Comparison of ENCODE assay signal across 22 cellular contexts in genomic region chr20:59737073-59737691, GRCh38.
DNase-seq lines count a peak whose midpoint lies in the region; ATAC-seq and TF ChIP-seq lines count a peak whose summit lies in the region.
"Had no signal": no experiment of that assay in that cellular context is flagged by ENCODE, and none has a peak within 500 bp of the region (broad histone marks: within the 10 kb centered on the region; RNA-seq: fewer than 3 reads in every experiment).

No MANE protein-coding gene starts in this region.

- TF ChIP-seq POLR2A in stomach (IDR thresholded peaks at IDR 0.05): no peak

- no peak overlapping the region for H3K4me2 ChIP-seq in PC-9

- no peak for DNase-seq in activated CD4-positive, alpha-beta T cell treated with anti-CD3 and anti-CD28 coated beads, Interleukin-2, amount 10 ng/mL, durations not matched to agents 7 days and 5 days
- DNase-seq in activated CD4-positive, alpha-beta T cell treated with anti-CD3 and anti-CD28 coated beads for 48 hours: no peak
- no peak for DNase-seq in caudate nucleus (lab: John Stamatoyannopoulos, UW)
- peak; percentile 15 for DNase-seq in natural killer cell treated with Interleukin-12 subunit alpha and Interleukin-12 subunit beta and Interleukin-15 and Interleukin-18, amount 100 ng/mL, for 72 hours (ENCODE audit: low spot score)
- peak; percentile 21 to 32 for DNase-seq in aorta
- DNase-seq in activated CD8-positive, alpha-beta memory T cell treated with anti-CD3 and anti-CD28 coated beads, Interleukin-2, amount 50 U/mL, for 4 hours: no peak
- no peak for DNase-seq in stomach
- DNase-seq in PC-9: no peak
- DNase-seq: DMS53; GDM1; Karpas-422; MV-4-11; NCI-H1694; NCI-H2081; NCI-H2171; NCI-H345; NCI-H524; NCI-H774; NK-92 treated with Interleukin-12 subunit alpha and Interleukin-12 subunit beta, amount 100 ng/mL, for 24 hours had no signal

- no TSS peak for BruUV-seq in PC-9 (replicated peaks; lab: Mats Ljungman, UMichigan)

- H3K9me3 Mint-ChIP-seq in activated CD4-positive, alpha-beta T cell treated with anti-CD3 and anti-CD28 coated beads, Interleukin-2, amount 10 ng/mL, durations not matched to agents 7 days and 5 days: no peaks in the 10 kb centered on the region
- H3K9me3 Mint-ChIP-seq in natural killer cell treated with Interleukin-12 subunit alpha and Interleukin-12 subunit beta and Interleukin-15 and Interleukin-18, amount 100 ng/mL, for 72 hours: no peaks in the 10 kb centered on the region

- ATAC-seq in natural killer cell treated with Interleukin-12 subunit alpha and Interleukin-12 subunit beta and Interleukin-15 and Interleukin-18, amount 100 ng/mL, for 72 hours: no peak
- ATAC-seq in aorta (ENCODE audit: low FRiP score): peak; percentile 56
- ATAC-seq: Panc1 had no signal

- H2AFZ ChIP-seq in PC-9: no peak overlapping the region

- intact Hi-C loops in aorta (cut with DNase I) (no loop called here), stomach (cut with DNase I; ENCODE audit: low total_unique reads) (no loop called here), PC-9 (cut with micrococcal nuclease; ENCODE audit: unreplicated experiment) (no loop called here)

- peaks cover 2% of the 10 kb centered on the region for H3K27me3 Mint-ChIP-seq in activated CD4-positive, alpha-beta T cell treated with anti-CD3 and anti-CD28 coated beads, Interleukin-2, amount 10 ng/mL, durations not matched to agents 7 days and 5 days
- no peaks in the 10 kb centered on the region for H3K27me3 Mint-ChIP-seq in natural killer cell treated with Interleukin-12 subunit alpha and Interleukin-12 subunit beta and Interleukin-15 and Interleukin-18, amount 100 ng/mL, for 72 hours

- peak overlapping the region; percentile 15 for H3K27ac Mint-ChIP-seq in activated CD4-positive, alpha-beta T cell treated with anti-CD3 and anti-CD28 coated beads, Interleukin-2, amount 10 ng/mL, durations not matched to agents 7 days and 5 days
- no peak overlapping the region for H3K27ac Mint-ChIP-seq in natural killer cell treated with Interleukin-12 subunit alpha and Interleukin-12 subunit beta and Interleukin-15 and Interleukin-18, amount 100 ng/mL, for 72 hours

- H3K4me3 ChIP-seq in aorta (ENCODE audit: low read length in 2 of 2) (no peak overlapping the region), stomach (no peak overlapping the region), PC-9 (no peak overlapping the region)

- H3F3A ChIP-seq in PC-9 (ENCODE audit: insufficient read depth, low read depth): no peaks in the 10 kb centered on the region

- no peaks in the 10 kb centered on the region for H4K20me1 ChIP-seq in PC-9 (ENCODE audit: insufficient read depth)

- H3K9me3 ChIP-seq in aorta (ENCODE audit: control insufficient read depth, low read length) (no peaks in the 10 kb centered on the region), stomach (no peaks in the 10 kb centered on the region), PC-9 (ENCODE audit: insufficient read depth, low read depth) (no peaks in the 10 kb centered on the region)

- no peak for TF ChIP-seq EP300 in stomach (IDR thresholded peaks at IDR 0.05)

- H3K27ac ChIP-seq in caudate nucleus (ENCODE audit: low read depth, low read length) (peak overlapping the region; percentile 37), aorta (ENCODE audit: low read depth in 1 of 2, low read length in 2 of 2) (no peak overlapping the region), stomach (no peak overlapping the region), PC-9 (no peak overlapping the region)
- H3K27ac ChIP-seq: 22Rv1, C4-2B had no signal

- no peaks in the 10 kb centered on the region for H3K36me3 ChIP-seq in aorta (ENCODE audit: control insufficient read depth in 1 of 2, insufficient read depth in 2 of 2, low read length in 1 of 2)
- H3K36me3 ChIP-seq in stomach: no peaks in the 10 kb centered on the region
- H3K36me3 ChIP-seq in PC-9 (ENCODE audit: low read depth): no peaks in the 10 kb centered on the region

- H3K4me3 Mint-ChIP-seq in activated CD4-positive, alpha-beta T cell treated with anti-CD3 and anti-CD28 coated beads, Interleukin-2, amount 10 ng/mL, durations not matched to agents 7 days and 5 days: no peak overlapping the region
- H3K4me3 Mint-ChIP-seq in natural killer cell treated with Interleukin-12 subunit alpha and Interleukin-12 subunit beta and Interleukin-15 and Interleukin-18, amount 100 ng/mL, for 72 hours: no peak overlapping the region

- 69 to 72% methylated on average over 16 of the region's 16 CpGs for WGBS in aorta, 2 donors
- 61 to 72% (median 67%) methylated on average over 16 of the region's 16 CpGs for WGBS in stomach, 5 donors

- H3K9me2 ChIP-seq in PC-9 (ENCODE audit: insufficient read depth): no peaks in the 10 kb centered on the region

- CTCF ChIA-PET in activated CD4-positive, alpha-beta T cell treated with anti-CD3 and anti-CD28 coated beads, Interleukin-2, amount 10 ng/mL, durations not matched to agents 7 days and 5 days (lab: Charles Lee): no interaction called here
- CTCF ChIA-PET in PC-9 (lab: Charles Lee): no interaction called here

- H3K4me1 ChIP-seq in aorta (ENCODE audit: control insufficient read depth in 1 of 2, insufficient read depth in 2 of 2, low read length in 2 of 2) (no peaks in the 10 kb centered on the region), stomach (no peaks in the 10 kb centered on the region), PC-9 (replicated peaks; ENCODE audit: insufficient read depth) (no peaks in the 10 kb centered on the region)

- H3K27me3 ChIP-seq in aorta (ENCODE audit: control insufficient read depth in 1 of 2, insufficient read depth in 2 of 2, low read length in 1 of 2): no peaks in the 10 kb centered on the region
- peaks cover 0 to 75% (median 8%) of the 10 kb centered on the region in 3 donors for H3K27me3 ChIP-seq in stomach
- H3K27me3 ChIP-seq in PC-9 (ENCODE audit: insufficient read depth, low read depth): peaks cover 98% of the 10 kb centered on the region

- no peaks in the 10 kb centered on the region for H3K36me3 Mint-ChIP-seq in activated CD4-positive, alpha-beta T cell treated with anti-CD3 and anti-CD28 coated beads, Interleukin-2, amount 10 ng/mL, durations not matched to agents 7 days and 5 days (ENCODE audit: low read depth)
- H3K36me3 Mint-ChIP-seq in natural killer cell treated with Interleukin-12 subunit alpha and Interleukin-12 subunit beta and Interleukin-15 and Interleukin-18, amount 100 ng/mL, for 72 hours: no peaks in the 10 kb centered on the region

- TF ChIP-seq CTCF in stomach (IDR thresholded peaks at IDR 0.05): no peak
- no peak for TF ChIP-seq CTCF in PC-9 (conservative IDR thresholded peaks at IDR 0.05)

- H3K4me1 Mint-ChIP-seq in activated CD4-positive, alpha-beta T cell treated with anti-CD3 and anti-CD28 coated beads, Interleukin-2, amount 10 ng/mL, durations not matched to agents 7 days and 5 days: no peaks in the 10 kb centered on the region
- H3K4me1 Mint-ChIP-seq in natural killer cell treated with Interleukin-12 subunit alpha and Interleukin-12 subunit beta and Interleukin-15 and Interleukin-18, amount 100 ng/mL, for 72 hours (ENCODE audit: low read depth in 2 of 2): no peaks in the 10 kb centered on the region

- POLR2A ChIA-PET in activated CD4-positive, alpha-beta T cell treated with anti-CD3 and anti-CD28 coated beads, Interleukin-2, amount 10 ng/mL, durations not matched to agents 7 days and 5 days (lab: Charles Lee): no interaction called here
- POLR2A ChIA-PET in PC-9 (lab: Charles Lee; ENCODE audit: unreplicated experiment): no interaction called here

- no peaks in the 10 kb centered on the region for H3K79me2 ChIP-seq in PC-9 (ENCODE audit: low read depth)

Comparison
In these comparisons a context has a peak if more than half of its experiments do, and no peak if none do; other contexts are left out.
1. DNase-seq: peak in natural killer cell treated with Interleukin-12 subunit alpha and Interleukin-12 subunit beta and Interleukin-15 and Interleukin-18, amount 100 ng/mL, for 72 hours (single experiment) and aorta (2 of 2); none in activated CD4-positive, alpha-beta T cell treated with anti-CD3 and anti-CD28 coated beads, Interleukin-2, amount 10 ng/mL, durations not matched to agents 7 days and 5 days (single experiment), activated CD4-positive, alpha-beta T cell treated with anti-CD3 and anti-CD28 coated beads for 48 hours (single experiment), caudate nucleus (0 of 61), activated CD8-positive, alpha-beta memory T cell treated with anti-CD3 and anti-CD28 coated beads, Interleukin-2, amount 50 U/mL, for 4 hours (single experiment), stomach (single experiment) and PC-9 (0 of 2).